18 cellular contexts compared by ENCODE assay signal in the genomic region with DNA sequence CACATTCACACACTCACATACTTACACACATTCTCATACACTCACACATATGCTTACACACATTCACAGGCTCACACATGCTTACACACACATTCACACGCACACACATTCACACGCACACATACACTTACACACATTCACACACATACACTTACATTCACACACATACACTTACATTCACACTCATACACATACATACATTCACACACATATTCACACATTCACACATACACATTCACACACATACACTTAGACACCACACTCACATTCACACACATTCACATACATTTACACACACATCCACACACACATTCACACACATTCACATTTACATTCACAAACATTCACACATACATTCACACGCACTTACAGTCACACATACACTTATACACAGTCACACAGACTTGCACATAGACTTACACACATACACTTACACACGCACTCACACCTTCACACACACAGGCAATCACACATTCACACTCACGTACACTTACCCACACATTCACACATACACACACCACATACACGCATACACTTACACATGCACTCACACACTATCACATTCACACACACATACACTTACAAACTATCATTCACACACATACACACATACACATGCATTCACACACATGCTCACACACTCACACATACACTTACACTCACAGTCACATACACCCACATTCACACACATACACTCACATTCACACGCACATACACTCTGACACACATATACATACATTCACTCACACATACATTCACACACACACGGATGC. TPM values are rescaled to one million over a fixed set of nuclear protein-coding genes. Genes with fewer than 3 reads are reported as not detected.
"Had no signal": no experiment of that assay in that cellular context is flagged by ENCODE, and none has a peak within 500 bp of the region (broad histone marks: within the 10 kb centered on the region; RNA-seq: fewer than 3 reads in every experiment).

No MANE protein-coding gene starts in this region.

- H3K4me3 Mint-ChIP-seq: activated B cell treated with CpG ODN at 0.5 μM for 24 hours; activated CD4-positive, alpha-beta T cell treated with anti-CD3 and anti-CD28 coated beads, Interleukin-2, amount 10 ng/mL, durations not matched to agents 7 days and 5 days; activated T-helper 1 cell treated with anti-CD3 and anti-CD28 coated beads, Interleukin-12 subunit alpha, Interleukin-12 subunit beta, Interleukin-2, Interleukin-4 antibody, amounts not matched to agents 30 ng/mL and 10 ng/mL and 1 ng/mL, durations not matched to agents 14 hours and 24 hours and 36 hours; mesothelial cell of epicardium; neural progenitor cell; T-helper 17 cell had no signal

- DNase-seq: activated B cell treated with CpG ODN at 0.5 μM for 24 hours; activated CD4-positive, alpha-beta T cell treated with anti-CD3 and anti-CD28 coated beads, Interleukin-2, amount 10 ng/mL, durations not matched to agents 7 days and 5 days; activated naive CD4-positive, alpha-beta T cell; caudate nucleus; left colon; lower lobe of right lung; ovary; stimulated activated CD4-positive, alpha-beta T cell treated with anti-CD3 and anti-CD28 coated beads, Interleukin-12 subunit alpha, Interleukin-12 subunit beta, amount 100 ng/mL, for 4 hours; stimulated activated CD4-positive, alpha-beta T cell treated with anti-CD3 and anti-CD28 coated beads, Interleukin-2, amount 100 ng/mL, for 24 hours; stomach; T-helper 17 cell; testis; upper lobe of right lung had no signal

- H3K27ac ChIP-seq: lower lobe of right lung, neural progenitor cell, ovary, stomach, testis, upper lobe of right lung had no signal

- ATAC-seq: gastroesophageal sphincter, left colon, lower lobe of right lung, upper lobe of right lung had no signal

- H3K9me3 Mint-ChIP-seq: activated B cell treated with CpG ODN at 0.5 μM for 24 hours; activated CD4-positive, alpha-beta T cell treated with anti-CD3 and anti-CD28 coated beads, Interleukin-2, amount 10 ng/mL, durations not matched to agents 7 days and 5 days; activated T-helper 1 cell treated with anti-CD3 and anti-CD28 coated beads, Interleukin-12 subunit alpha, Interleukin-12 subunit beta, Interleukin-2, Interleukin-4 antibody, amounts not matched to agents 30 ng/mL and 10 ng/mL and 1 ng/mL, durations not matched to agents 14 hours and 24 hours and 36 hours; mesothelial cell of epicardium; neural progenitor cell had no signal

- H3K9me3 ChIP-seq: gastroesophageal sphincter, lower lobe of right lung, ovary, stomach, testis, upper lobe of right lung had no signal

- H3K27me3 Mint-ChIP-seq: activated CD4-positive, alpha-beta T cell treated with anti-CD3 and anti-CD28 coated beads, Interleukin-2, amount 10 ng/mL, durations not matched to agents 7 days and 5 days; T-helper 17 cell had no signal

- H3K27ac Mint-ChIP-seq: activated B cell treated with CpG ODN at 0.5 μM for 24 hours; activated CD4-positive, alpha-beta T cell treated with anti-CD3 and anti-CD28 coated beads, Interleukin-2, amount 10 ng/mL, durations not matched to agents 7 days and 5 days; activated T-helper 1 cell treated with anti-CD3 and anti-CD28 coated beads, Interleukin-12 subunit alpha, Interleukin-12 subunit beta, Interleukin-2, Interleukin-4 antibody, amounts not matched to agents 30 ng/mL and 10 ng/mL and 1 ng/mL, durations not matched to agents 14 hours and 24 hours and 36 hours; mesothelial cell of epicardium; neural progenitor cell; T-helper 17 cell had no signal

- H3K4me2 ChIP-seq: neural progenitor cell had no signal

- H3K27me3 ChIP-seq: gastroesophageal sphincter, neural progenitor cell, ovary, testis, upper lobe of right lung had no signal

- H3K4me3 ChIP-seq: gastroesophageal sphincter, lower lobe of right lung, neural progenitor cell, ovary, stomach, testis, upper lobe of right lung had no signal

- H2AFZ ChIP-seq: neural progenitor cell had no signal

- H3K36me3 Mint-ChIP-seq: mesothelial cell of epicardium had no signal

- H3K9ac ChIP-seq: neural progenitor cell had no signal

- H3K4me1 ChIP-seq: lower lobe of right lung had no signal

- H3K36me3 ChIP-seq: gastroesophageal sphincter, lower lobe of right lung, neural progenitor cell, ovary, stomach, upper lobe of right lung had no signal

RNA-seq across cellular contexts. Expression of a gene that starts 16.8 kb away (rescaled TPM):
- total RNA-seq: myocyte had no signal
